In genomic region chr6:129623008-129623732, GRCh38 we compare ENCODE assay signal across 16 cellular contexts.
DNase-seq lines count a peak whose midpoint lies in the region; ATAC-seq and TF ChIP-seq lines count a peak whose summit lies in the region.
"Had no signal": no experiment of that assay in that cellular context is flagged by ENCODE, and none has a peak within 500 bp of the region (broad histone marks: within the 10 kb centered on the region; RNA-seq: fewer than 3 reads in every experiment).

No MANE protein-coding gene starts in this region.

- H3K27me3 Mint-ChIP-seq in stimulated activated memory B cell treated with anti-CD40 and anti-IgM and Interleukin-4, amounts not matched to agents 10 μg/mL and 1 μg/mL and 100 μg/mL, for 72 hours, result no peaks in the 10 kb centered on the region
- H3K27me3 Mint-ChIP-seq in endodermal cell (ENCODE audit: insufficient read depth), result no peaks in the 10 kb centered on the region
- H3K27me3 Mint-ChIP-seq: activated CD8-positive, alpha-beta memory T cell treated with anti-CD3 and anti-CD28 coated beads, Interleukin-2, amount 10 ng/mL, durations not matched to agents 7 days and 5 days had no signal

- peaks cover 18% of the 10 kb centered on the region for H3K36me3 Mint-ChIP-seq in stimulated activated memory B cell treated with anti-CD40 and anti-IgM and Interleukin-4, amounts not matched to agents 10 μg/mL and 1 μg/mL and 100 μg/mL, for 72 hours
- H3K36me3 Mint-ChIP-seq in endodermal cell (ENCODE audit: low read depth), result peaks cover 19% of the 10 kb centered on the region

- WGBS in endodermal cell (ENCODE audit: insufficient coverage in 1 of 2, insufficient read length in 1 of 2), 2 experiments, result 89 to 94% methylated on average over 3 of the region's 3 CpGs

- no peak overlapping the region for H3K27ac ChIP-seq in endodermal cell (ENCODE audit: low read depth, low read length)
- H3K27ac ChIP-seq: hepatocyte, HL-60, thoracic aorta had no signal

- no peak overlapping the region for H3K9ac ChIP-seq in endodermal cell (ENCODE audit: extremely low read depth, low read length, poor library complexity, severe bottlenecking)

- H3K27me3 ChIP-seq in endodermal cell (ENCODE audit: control insufficient read depth, insufficient read depth, low read length, poor library complexity, severe bottlenecking), result no peaks in the 10 kb centered on the region
- H3K27me3 ChIP-seq: hepatocyte had no signal

- H3K4me1 ChIP-seq in endodermal cell (ENCODE audit: control insufficient read depth, insufficient read depth, low read length), result no peaks in the 10 kb centered on the region

- TF ChIP-seq CTCF in endodermal cell (conservative IDR thresholded peaks at IDR 0.05), result no peak

- H3K36me3 ChIP-seq in endodermal cell (ENCODE audit: control insufficient read depth, insufficient read depth, low read length), result no peaks in the 10 kb centered on the region
- H3K36me3 ChIP-seq: thoracic aorta had no signal

- H3K4me1 Mint-ChIP-seq in stimulated activated memory B cell treated with anti-CD40 and anti-IgM and Interleukin-4, amounts not matched to agents 10 μg/mL and 1 μg/mL and 100 μg/mL, for 72 hours, result peaks cover 9% of the 10 kb centered on the region
- peaks cover 3% of the 10 kb centered on the region for H3K4me1 Mint-ChIP-seq in endodermal cell
- H3K4me1 Mint-ChIP-seq: activated CD8-positive, alpha-beta memory T cell treated with anti-CD3 and anti-CD28 coated beads, Interleukin-2, amount 10 ng/mL, durations not matched to agents 7 days and 5 days had no signal

- peaks cover 2% of the 10 kb centered on the region for H3K9me3 Mint-ChIP-seq in stimulated activated memory B cell treated with anti-CD40 and anti-IgM and Interleukin-4, amounts not matched to agents 10 μg/mL and 1 μg/mL and 100 μg/mL, for 72 hours
- peaks cover 6% of the 10 kb centered on the region for H3K9me3 Mint-ChIP-seq in endodermal cell

- no peaks in the 10 kb centered on the region for H3K9me3 ChIP-seq in endodermal cell (ENCODE audit: control insufficient read depth, low read length)
- H3K9me3 ChIP-seq: thoracic aorta had no signal

- peak; percentile 27 for DNase-seq in DMS53 (lab: John Stamatoyannopoulos, UW)
- no peak for DNase-seq in DMS53 treated with DMSO at 0.1 percent for 48 hours (lab: John Stamatoyannopoulos, UW; ENCODE audit: unreplicated experiment)
- no peak for DNase-seq in endodermal cell
- no peak for DNase-seq in H4 (ENCODE audit: low spot score)
- no peak for DNase-seq in Ammon's horn (ENCODE audit: low spot score)
- DNase-seq: activated CD8-positive, alpha-beta memory T cell treated with anti-CD3 and anti-CD28 coated beads, Interleukin-2, amount 10 ng/mL, durations not matched to agents 7 days and 5 days; amniotic stem cell; NCI-H1105; NCI-H774 had no signal

- peak; percentile 64 for ATAC-seq in HG02759 (IDR thresholded peaks at IDR 0.05; ENCODE audit: unreplicated experiment)
- ATAC-seq in HG03575 (IDR thresholded peaks at IDR 0.05; ENCODE audit: extremely low read depth, insufficient number of reproducible peaks, low FRiP score, unreplicated experiment), result peak; percentile 33
- peak; percentile 59 for ATAC-seq in stimulated activated memory B cell treated with anti-CD40 and anti-IgM and Interleukin-4, amounts not matched to agents 10 μg/mL and 1 μg/mL and 100 μg/mL, for 72 hours
- ATAC-seq: activated CD8-positive, alpha-beta memory T cell treated with anti-CD3 and anti-CD28 coated beads, Interleukin-2, amount 10 ng/mL, durations not matched to agents 7 days and 5 days had no signal

- peak overlapping the region; percentile 52 for H3K27ac Mint-ChIP-seq in stimulated activated memory B cell treated with anti-CD40 and anti-IgM and Interleukin-4, amounts not matched to agents 10 μg/mL and 1 μg/mL and 100 μg/mL, for 72 hours
- no peak overlapping the region for H3K27ac Mint-ChIP-seq in endodermal cell
- H3K27ac Mint-ChIP-seq: activated CD8-positive, alpha-beta memory T cell treated with anti-CD3 and anti-CD28 coated beads, Interleukin-2, amount 10 ng/mL, durations not matched to agents 7 days and 5 days; mesothelial cell of epicardium had no signal

- no peak overlapping the region for H3K4me3 Mint-ChIP-seq in stimulated activated memory B cell treated with anti-CD40 and anti-IgM and Interleukin-4, amounts not matched to agents 10 μg/mL and 1 μg/mL and 100 μg/mL, for 72 hours
- H3K4me3 Mint-ChIP-seq in endodermal cell, result no peak overlapping the region
- H3K4me3 Mint-ChIP-seq: activated CD8-positive, alpha-beta memory T cell treated with anti-CD3 and anti-CD28 coated beads, Interleukin-2, amount 10 ng/mL, durations not matched to agents 7 days and 5 days; mesothelial cell of epicardium had no signal

- no peak overlapping the region for H3K4me3 ChIP-seq in endodermal cell (ENCODE audit: low read length)
- H3K4me3 ChIP-seq: hepatocyte, thoracic aorta had no signal
